21 cellular contexts compared by ENCODE assay signal in genomic region chr7:77731716-77732115, GRCh38.
"Had no signal": no experiment of that assay in that cellular context is flagged by ENCODE, and none has a peak within 500 bp of the region (broad histone marks: within the 10 kb centered on the region; RNA-seq: fewer than 3 reads in every experiment).

No MANE protein-coding gene starts in this region.

- H3K27me3 Mint-ChIP-seq: memory B cell had no signal

- H3K4me3 Mint-ChIP-seq: immature natural killer cell, memory B cell, mesothelial cell of epicardium, nephron had no signal

- H3K9me3 Mint-ChIP-seq: immature natural killer cell, memory B cell, mesothelial cell of epicardium, nephron had no signal

- DNase-seq: effector CD4-positive, alpha-beta T cell; foreskin keratinocyte; immature natural killer cell; left lung; lower lobe of right lung; psoas muscle; retina; stimulated activated CD4-positive, alpha-beta T cell treated with anti-CD3 and anti-CD28 coated beads, Interleukin-2, amount 100 ng/mL, for 24 hours; stimulated activated CD4-positive, alpha-beta T cell treated with anti-CD3 and anti-CD28 coated beads, Interleukin-4, amount 100 ng/mL, for 4 hours; stimulated activated naive CD4-positive, alpha-beta T cell; stomach; substantia nigra; transverse colon had no signal

- H3K4me3 ChIP-seq: coronary artery, left lung, lower lobe of right lung, psoas muscle, stomach, thoracic aorta, transverse colon had no signal

- FAIRE-seq: keratinocyte had no signal

- H3K27ac Mint-ChIP-seq: memory B cell, nephron had no signal

- H3K27me3 ChIP-seq: foreskin keratinocyte, left lung, stomach, transverse colon had no signal

- H3K36me3 ChIP-seq: thoracic aorta, transverse colon had no signal

- H3K9me3 ChIP-seq: left lung, lower lobe of right lung, psoas muscle, stomach, thoracic aorta, transverse colon had no signal

- H3K27ac ChIP-seq: coronary artery, foreskin keratinocyte, left lung, lower lobe of right lung, parathyroid adenoma, psoas muscle, thoracic aorta, transverse colon had no signal

- H3K36me3 Mint-ChIP-seq: immature natural killer cell, mesothelial cell of epicardium had no signal

- ATAC-seq: foreskin keratinocyte, left lung, lower lobe of right lung, psoas muscle, sciatic nerve had no signal
